In the genomic region with DNA sequence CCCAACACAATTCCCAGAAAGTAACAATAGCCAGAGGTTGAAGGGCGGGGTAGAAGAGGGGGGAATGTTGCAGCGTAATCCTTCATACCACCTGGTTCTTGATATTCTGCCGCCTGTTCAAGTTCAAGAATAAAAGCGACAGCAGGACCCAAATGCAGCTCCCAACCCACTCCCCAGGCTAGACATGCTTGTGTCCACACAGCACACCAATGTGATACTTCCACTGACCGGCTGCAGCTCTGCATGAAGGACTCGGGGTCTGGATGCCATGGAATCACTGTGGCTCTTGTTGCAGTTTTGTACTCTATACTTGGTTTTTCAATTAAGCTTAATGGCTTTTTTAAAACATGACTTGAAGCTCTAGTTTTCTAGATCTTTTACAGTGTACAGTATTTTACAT, we compare ENCODE assay signal across 3 cellular contexts.
TF ChIP-seq lines count a peak whose summit lies in the region.

No MANE protein-coding gene starts in this region.

TF ChIP-seq in GM12891, 5 proteins besides CTCF, POLR2A, EP300 and RAD21:
- TF ChIP-seq SPI1 (IDR thresholded peaks at IDR 0.05; ENCODE audit: low read depth, low read length) = no peak
- TF ChIP-seq POLR2AphosphoS5 (IDR thresholded peaks at IDR 0.05; ENCODE audit: low read depth, low read length) = peak; percentile 81

TF ChIP-seq in GM23338, 12 proteins besides CTCF, POLR2A, EP300 and RAD21:
- TF ChIP-seq EZH2phosphoT487 (IDR thresholded peaks at IDR 0.05; ENCODE audit: unreplicated experiment) (no peak), NANOG (IDR thresholded peaks at IDR 0.05; ENCODE audit: borderline replicate concordance) (no peak), JUNB (IDR thresholded peaks at IDR 0.05; ENCODE audit: unreplicated experiment) (no peak), ZNF114 (CRISPR knock-in tag; IDR thresholded peaks at IDR 0.05) (no peak), ZNF331 (CRISPR knock-in tag; IDR thresholded peaks at IDR 0.05; ENCODE audit: low read depth) (no peak), CREB1 (CRISPR knock-in tag; IDR thresholded peaks at IDR 0.05; ENCODE audit: low read depth) (no peak), EZH2 (IDR thresholded peaks at IDR 0.05; ENCODE audit: low read depth, unreplicated experiment) (no peak), POLR2AphosphoS5 (IDR thresholded peaks at IDR 0.05; ENCODE audit: low read depth) (peak; percentile 24; the same call in 1 of the 2 replicates)

TF ChIP-seq in H1, 55 proteins besides CTCF, POLR2A, EP300 and RAD21:
- no peak for TF ChIP-seq EGR1 (IDR thresholded peaks at IDR 0.05; ENCODE audit: borderline replicate concordance, low read depth, low read length)
- TF ChIP-seq POLR2AphosphoS5 (IDR thresholded peaks at IDR 0.05; ENCODE audit: low read depth, low read length) = peak; percentile 60; the same call in 1 of the 2 replicates
- no peak for TF ChIP-seq KDM5A (IDR thresholded peaks at IDR 0.05; ENCODE audit: low read length)
